In the genomic region with DNA sequence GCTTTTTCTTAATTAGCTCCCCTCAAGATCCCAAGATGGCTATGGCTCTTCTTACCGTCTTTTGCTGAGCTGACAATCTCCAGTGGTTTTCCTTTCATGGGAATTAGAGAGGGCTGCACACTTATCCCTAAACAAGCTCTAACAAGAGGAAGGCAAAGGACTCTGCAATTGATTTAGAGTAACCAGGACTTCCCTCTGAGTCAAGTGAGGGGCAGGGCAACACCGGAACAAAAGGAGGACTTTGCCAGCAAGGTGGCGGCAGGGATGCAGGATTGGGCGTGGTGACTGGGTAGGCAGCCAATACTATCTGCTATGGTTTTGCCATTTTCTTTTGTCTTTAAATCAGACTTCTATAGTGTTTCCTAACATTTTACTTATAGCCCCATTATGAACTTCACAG, we compare ENCODE assay signal across 23 cellular contexts. TPM values are rescaled to one million over a fixed set of nuclear protein-coding genes. Genes with fewer than 3 reads are reported as not detected.
A peak's percentile ranks its signal among the peaks of the same experiment; 100 is the strongest.
DNase-seq lines count a peak whose midpoint lies in the region; ATAC-seq and TF ChIP-seq lines count a peak whose summit lies in the region.
"Had no signal": no experiment of that assay in that cellular context is flagged by ENCODE, and none has a peak within 500 bp of the region (broad histone marks: within the 10 kb centered on the region; RNA-seq: fewer than 3 reads in every experiment).

No MANE protein-coding gene starts in this region.

- no peaks in the 10 kb centered on the region for H3K27me3 ChIP-seq in endodermal cell (ENCODE audit: control insufficient read depth, insufficient read depth, low read length, poor library complexity, severe bottlenecking)
- no peaks in the 10 kb centered on the region for H3K27me3 ChIP-seq in stomach
- H3K27me3 ChIP-seq: BE2C had no signal

- no peaks in the 10 kb centered on the region for H3K27me3 Mint-ChIP-seq in endodermal cell (ENCODE audit: insufficient read depth)
- H3K27me3 Mint-ChIP-seq: activated CD4-positive, alpha-beta memory T cell treated with anti-CD3 and anti-CD28 coated beads for 36 hours; activated T-cell treated with anti-CD3 and anti-CD28 coated beads, Interleukin-2, amount 50 U/mL, for 24 hours; naive B cell had no signal

- H3K4me1 Mint-ChIP-seq in endodermal cell, result peaks cover 18% of the 10 kb centered on the region

- peak; percentile 15 for DNase-seq in HPDE6-E6E7 (ENCODE audit: extremely low spot score)
- peak; percentile 32 for DNase-seq in NCI-H69 (lab: John Stamatoyannopoulos, UW)
- peak; percentile 58 for DNase-seq in endodermal cell
- peak; percentile 42 for DNase-seq in stomach
- DNase-seq in effector CD8-positive, alpha-beta T cell (lab: John Stamatoyannopoulos, UW), result no peak
- DNase-seq in activated naive CD4-positive, alpha-beta T cell treated with anti-CD3 and anti-CD28 coated beads, Interleukin-2, amount 50 U/mL, for 72 hours (ENCODE audit: low spot score in 2 of 2), result no peak
- DNase-seq: activated CD4-positive, alpha-beta memory T cell treated with anti-CD3 and anti-CD28 coated beads for 36 hours; activated naive CD4-positive, alpha-beta T cell treated with anti-CD3 and anti-CD28 coated beads, Interleukin-2, amount 50 U/mL, for 16 hours; activated T-cell treated with anti-CD3 and anti-CD28 coated beads, Interleukin-2, amount 50 U/mL, for 24 hours; BE2C; GDM1; left ventricle myocardium superior; naive B cell; NCI-H1092; psoas muscle; Right ventricle myocardium superior; stimulated activated CD4-positive, alpha-beta T cell treated with anti-CD3 and anti-CD28 coated beads, Interleukin-4, amount 100 ng/mL, for 24 hours; T-helper 1 cell; WERI-Rb-1 had no signal

- no peak for TF ChIP-seq POLR2A in stomach (IDR thresholded peaks at IDR 0.05)

- no peaks in the 10 kb centered on the region for H3K36me3 Mint-ChIP-seq in endodermal cell (ENCODE audit: low read depth)
- no peaks in the 10 kb centered on the region for H3K36me3 Mint-ChIP-seq in activated naive CD4-positive, alpha-beta T cell treated with anti-CD3 and anti-CD28 coated beads, Interleukin-2, amount 50 U/mL, for 72 hours
- H3K36me3 Mint-ChIP-seq: activated CD4-positive, alpha-beta memory T cell treated with anti-CD3 and anti-CD28 coated beads for 36 hours; naive B cell had no signal

- 86 to 93% methylated on average over 3 to 4 of the region's 4 CpGs for WGBS in endodermal cell (ENCODE audit: insufficient coverage in 1 of 2, insufficient read length in 1 of 2), 2 experiments
- WGBS in stomach, 5 donors, result 63 to 86% (median 67%) methylated on average over 4 of the region's 4 CpGs

- H3K9me3 ChIP-seq in endodermal cell (ENCODE audit: control insufficient read depth, low read length) (no peaks in the 10 kb centered on the region), stomach (no peaks in the 10 kb centered on the region)
- H3K9me3 ChIP-seq: BE2C, psoas muscle had no signal

- TF ChIP-seq CTCF in endodermal cell (conservative IDR thresholded peaks at IDR 0.05) (no peak), stomach (IDR thresholded peaks at IDR 0.05) (no peak)

- ATAC-seq in HG03354 (IDR thresholded peaks at IDR 0.05; ENCODE audit: poor library complexity, severe bottlenecking, unreplicated experiment), result no peak
- ATAC-seq in activated naive CD4-positive, alpha-beta T cell treated with anti-CD3 and anti-CD28 coated beads, Interleukin-2, amount 50 U/mL, for 72 hours, result no peak
- ATAC-seq: HCT116, left ventricle myocardium superior, psoas muscle had no signal

- H3K4me3 ChIP-seq in endodermal cell (ENCODE audit: low read length) (no peak overlapping the region), stomach (no peak overlapping the region)
- H3K4me3 ChIP-seq: coronary artery, psoas muscle, smooth muscle cell had no signal

- H3K9me3 Mint-ChIP-seq in endodermal cell, result no peaks in the 10 kb centered on the region
- H3K9me3 Mint-ChIP-seq in activated naive CD4-positive, alpha-beta T cell treated with anti-CD3 and anti-CD28 coated beads, Interleukin-2, amount 50 U/mL, for 72 hours, result no peaks in the 10 kb centered on the region
- H3K9me3 Mint-ChIP-seq: activated CD4-positive, alpha-beta memory T cell treated with anti-CD3 and anti-CD28 coated beads for 36 hours; activated T-cell treated with anti-CD3 and anti-CD28 coated beads, Interleukin-2, amount 50 U/mL, for 24 hours; naive B cell had no signal

- intact Hi-C loops in stomach (cut with DNase I; ENCODE audit: low total_unique reads), result no loop called here

- H3K9ac ChIP-seq in endodermal cell (ENCODE audit: extremely low read depth, low read length, poor library complexity, severe bottlenecking), result no peak overlapping the region

- H3K36me3 ChIP-seq in endodermal cell (ENCODE audit: control insufficient read depth, insufficient read depth, low read length), result no peaks in the 10 kb centered on the region
- no peaks in the 10 kb centered on the region for H3K36me3 ChIP-seq in stomach
- H3K36me3 ChIP-seq: BE2C had no signal

- no peaks in the 10 kb centered on the region for H3K4me1 ChIP-seq in endodermal cell (ENCODE audit: control insufficient read depth, insufficient read depth, low read length)
- peaks cover 25 to 66% (median 38%) of the 10 kb centered on the region in 4 donors for H3K4me1 ChIP-seq in stomach
- H3K4me1 ChIP-seq: BE2C had no signal

- no peak overlapping the region for H3K4me3 Mint-ChIP-seq in endodermal cell
- H3K4me3 Mint-ChIP-seq: activated CD4-positive, alpha-beta memory T cell treated with anti-CD3 and anti-CD28 coated beads for 36 hours; activated T-cell treated with anti-CD3 and anti-CD28 coated beads, Interleukin-2, amount 50 U/mL, for 24 hours; naive B cell had no signal

- TF ChIP-seq EP300 in stomach (IDR thresholded peaks at IDR 0.05), result no peak

- H3K27ac Mint-ChIP-seq in endodermal cell, result no peak overlapping the region
- no peak overlapping the region for H3K27ac Mint-ChIP-seq in activated naive CD4-positive, alpha-beta T cell treated with anti-CD3 and anti-CD28 coated beads, Interleukin-2, amount 50 U/mL, for 72 hours
- H3K27ac Mint-ChIP-seq: activated CD4-positive, alpha-beta memory T cell treated with anti-CD3 and anti-CD28 coated beads for 36 hours; activated T-cell treated with anti-CD3 and anti-CD28 coated beads, Interleukin-2, amount 50 U/mL, for 24 hours had no signal

- H3K27ac ChIP-seq in endodermal cell (ENCODE audit: low read depth, low read length) (no peak overlapping the region), stomach (peak overlapping the region in 1 of 5 donors; percentile 20)
- H3K27ac ChIP-seq: coronary artery, psoas muscle, WERI-Rb-1 had no signal

RNA-seq across cellular contexts. Expression of gene SLC44A1, which starts 9.8 kb away (rescaled TPM):
- total RNA-seq in endodermal cell (10 to 100 TPM; 69.7 to 73.4 TPM), stomach (10 to 100 TPM; 10.5 to 82.8 (median 22.8) TPM)
- polyA plus RNA-seq in endodermal cell (2013, experiment 1 of 2), result 21.1 TPM
- 19.6 TPM for polyA plus RNA-seq in endodermal cell (2013, experiment 2 of 2)
- 1 to 10 TPM; 5.7 to 8.4 (median 7.2) TPM for polyA plus RNA-seq in stomach
- 10 to 100 TPM in 1 of 2 donors, 1 to 10 TPM in 1; 6.0 to 11.2 TPM for total RNA-seq in activated naive CD4-positive, alpha-beta T cell treated with anti-CD3 and anti-CD28 coated beads, Interleukin-2, amount 50 U/mL, for 72 hours

Comparison
In these comparisons a context has a peak if more than half of its experiments do, and no peak if none do; other contexts are left out.
1. DNase-seq: peak in HPDE6-E6E7 (single experiment), NCI-H69 (single experiment), endodermal cell (single experiment) and stomach (single experiment); none in effector CD8-positive, alpha-beta T cell (single experiment) and activated naive CD4-positive, alpha-beta T cell treated with anti-CD3 and anti-CD28 coated beads, Interleukin-2, amount 50 U/mL, for 72 hours (0 of 2).